Comparison of ENCODE assay signal across 18 cellular contexts in genomic region chr12:119916111-119916510, GRCh38.
"Had no signal": no experiment of that assay in that cellular context is flagged by ENCODE, and none has a peak within 500 bp of the region (broad histone marks: within the 10 kb centered on the region; RNA-seq: fewer than 3 reads in every experiment).

No MANE protein-coding gene starts in this region.

- ATAC-seq: foreskin keratinocyte, gastroesophageal sphincter, heart left ventricle, left cardiac atrium, left lung, left ventricle myocardium superior, lower lobe of right lung had no signal

- H3K27ac ChIP-seq: coronary artery, dorsolateral prefrontal cortex, esophagus muscularis mucosa, foreskin keratinocyte, gastroesophageal sphincter, heart left ventricle, hepatocyte, left lung, lower lobe of right lung had no signal

- H2AFZ ChIP-seq: hepatocyte had no signal

- H3K79me2 ChIP-seq: hepatocyte had no signal

- H3K27me3 ChIP-seq: foreskin keratinocyte, hepatocyte, left lung had no signal

- H3K4me3 Mint-ChIP-seq: memory B cell had no signal

- H3K27ac Mint-ChIP-seq: memory B cell had no signal

- H3K4me1 Mint-ChIP-seq: memory B cell had no signal

- H3K36me3 ChIP-seq: esophagus muscularis mucosa, gastroesophageal sphincter, heart left ventricle, left lung, lower lobe of right lung had no signal

- H3K9me3 Mint-ChIP-seq: memory B cell had no signal

- H3K36me3 Mint-ChIP-seq: memory B cell had no signal

- H3K9me3 ChIP-seq: esophagus muscularis mucosa, gastroesophageal sphincter, heart left ventricle, left lung, lower lobe of right lung had no signal

- DNase-seq: dermis blood vessel endothelial cell; effector CD4-positive, alpha-beta T cell; effector memory CD4-positive, alpha-beta T cell; foreskin keratinocyte; heart left ventricle; hypothalamus; left cardiac atrium; left lung; left ventricle myocardium superior; lower lobe of right lung; mesendoderm; midbrain had no signal

- H3K4me2 ChIP-seq: hepatocyte had no signal

- H3K4me1 ChIP-seq: esophagus muscularis mucosa, foreskin keratinocyte, gastroesophageal sphincter, heart left ventricle, left lung, lower lobe of right lung had no signal

- H3K4me3 ChIP-seq: coronary artery, dorsolateral prefrontal cortex, esophagus muscularis mucosa, gastroesophageal sphincter, heart left ventricle, hepatocyte, left lung, lower lobe of right lung had no signal
